In genomic region chr5:181081989-181082388, GRCh38 we compare ENCODE assay signal across 10 cellular contexts.
"Had no signal": no experiment of that assay in that cellular context is flagged by ENCODE, and none has a peak within 500 bp of the region (broad histone marks: within the 10 kb centered on the region; RNA-seq: fewer than 3 reads in every experiment).

No MANE protein-coding gene starts in this region.

- DNase-seq: GM23248, GOT3, H7, H9, HCEC 1CT, HFFc6 had no signal

- H3K27ac ChIP-seq: GM23248 had no signal

- H3K9me3 ChIP-seq: HAP-1 had no signal

- H3K4me1 ChIP-seq: HAP-1 had no signal

- FAIRE-seq: H1, H54 had no signal

- H3K36me3 ChIP-seq: HAP-1 had no signal

- H3K4me3 ChIP-seq: GM23248, GM23338, HAP-1 had no signal
